Comparison of ENCODE assay signal across 8 cellular contexts in the genomic region with DNA sequence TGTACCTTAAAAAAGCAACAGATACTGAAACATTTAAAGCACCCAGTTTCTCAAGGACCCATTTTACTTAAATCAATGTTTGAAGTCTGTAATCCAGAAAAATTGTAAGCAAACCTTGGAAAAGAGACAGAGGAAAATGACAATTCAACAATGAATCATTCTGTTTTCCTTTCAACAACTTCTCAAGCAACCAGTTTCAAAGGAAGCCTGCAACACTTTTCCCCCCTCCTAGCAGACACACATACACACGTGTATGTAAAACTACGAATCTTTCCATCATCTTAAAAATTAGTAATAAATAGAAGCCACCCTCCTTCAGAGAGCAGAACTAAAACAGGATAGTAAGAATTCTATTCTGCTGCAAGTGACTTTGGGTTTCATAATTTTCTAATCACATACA. TPM values are rescaled to one million over a fixed set of nuclear protein-coding genes. Genes with fewer than 3 reads are reported as not detected.
DNase-seq lines count a peak whose midpoint lies in the region; ATAC-seq and TF ChIP-seq lines count a peak whose summit lies in the region.

No MANE protein-coding gene starts in this region.

- RAD21 ChIA-PET in HCT116 (lab: Charles Lee; ENCODE audit: low non-redundant PET in 1 of 2, low total read pairs in 2 of 2, uncharacterized antibody in 2 of 2, unreplicated experiment in 2 of 2): interaction anchor here in 1 of 2 experiments (1.8 kb wide), 1 partner anchor 33 kb away, joined by 8 read pairs; no protein-coding TSS in a partner anchor

- H3K9me2 ChIP-seq in HCT116 (ENCODE audit: insufficient read depth): no peaks in the 10 kb centered on the region

- H3K4me2 ChIP-seq in HCT116 (ENCODE audit: low read length): peak overlapping the region; percentile 93

- TF ChIP-seq RAD21 in HCT116 (IDR thresholded peaks at IDR 0.05; ENCODE audit: low read depth): no peak

- peaks cover 11 to 33% of the 10 kb centered on the region in 2 experiments; a peak in 3 of 4 replicates for H3K4me1 ChIP-seq in HCT116 (ENCODE audit: control insufficient read depth in 1 of 2, insufficient read depth in 2 of 2, low read length in 2 of 2)
- H3K4me1 ChIP-seq in adrenal gland (replicated peaks in 1 of 2): peaks cover 39 to 46% of the 10 kb centered on the region in 2 donors
- H3K4me1 ChIP-seq in suprapubic skin: peaks cover 40% of the 10 kb centered on the region

- H3K4me3 ChIP-seq in AG04450 (ENCODE audit: low read depth, low read length) (peak overlapping the region; percentile 85), HCT116 (replicated peaks in 1 of 2; ENCODE audit: low read depth in 1 of 2, low read length in 2 of 2) (peak overlapping the region; percentile 83 to 84), adrenal gland (peak overlapping the region in 2 of 4 donors; percentile 68 to 91), kidney epithelial cell (ENCODE audit: low read depth, low read length) (peak overlapping the region; percentile 89), suprapubic skin (peak overlapping the region; percentile 80)

- peak overlapping the region; percentile 91 for H3K9ac ChIP-seq in HCT116 (ENCODE audit: low read length)

- TF ChIP-seq POLR2A in HCT116 (IDR thresholded peaks at IDR 0.05; ENCODE audit: borderline replicate concordance, extremely low read depth, insufficient read depth, insufficient read length) (no peak), adrenal gland (IDR thresholded peaks at IDR 0.05) (no peak), suprapubic skin (IDR thresholded peaks at IDR 0.05) (no peak)

- TF ChIP-seq CTCF in AG04450 (IDR thresholded peaks at IDR 0.05; ENCODE audit: low read depth, low read length) (no peak), HCT116 (IDR thresholded peaks at IDR 0.05 in 2 of 3, conservative IDR thresholded peaks at IDR 0.05 in 1 of 3; ENCODE audit: borderline replicate concordance in 1 of 3, insufficient read depth in 1 of 3, low read depth in 2 of 3, low read length in 2 of 3) (no peak), adrenal gland (IDR thresholded peaks at IDR 0.05) (no peak), kidney epithelial cell (IDR thresholded peaks at IDR 0.05; ENCODE audit: insufficient read depth, low read length, poor library complexity, severe bottlenecking) (no peak), suprapubic skin (IDR thresholded peaks at IDR 0.05) (no peak)

- H4K20me1 ChIP-seq in HCT116 (ENCODE audit: insufficient read depth): no peaks in the 10 kb centered on the region

- WGBS in adrenal gland, 4 donors: 0 to 4% (median 1%) methylated on average over 2 of the region's 2 CpGs
- 1% methylated on average over 2 of the region's 2 CpGs for WGBS in suprapubic skin

- ATAC-seq in HCT116: no peak
- no peak for ATAC-seq in HG03439 (IDR thresholded peaks at IDR 0.05; ENCODE audit: unreplicated experiment)

- H3K27ac ChIP-seq in AG04450 (ENCODE audit: low read depth, low read length) (no peak overlapping the region), HCT116 (ENCODE audit: low read depth, low read length) (peak overlapping the region; percentile 82; the same call in 1 of the 2 replicates), adrenal gland (peak overlapping the region; percentile 73 to 99 (median 96)), suprapubic skin (peak overlapping the region; percentile 99)

- H3K36me3 ChIP-seq in HCT116 (ENCODE audit: control insufficient read depth in 1 of 2, insufficient read depth in 2 of 2, low read length in 2 of 2) (no peaks in the 10 kb centered on the region), adrenal gland (replicated peaks in 1 of 2) (no peaks in the 10 kb centered on the region), kidney epithelial cell (ENCODE audit: control insufficient read depth, insufficient read depth, low read length) (no peaks in the 10 kb centered on the region), suprapubic skin (no peaks in the 10 kb centered on the region)

- TF ChIP-seq EP300 in suprapubic skin (IDR thresholded peaks at IDR 0.05): no peak

- no peaks in the 10 kb centered on the region for H3K27me3 ChIP-seq in AG04450 (ENCODE audit: control insufficient read depth, insufficient read depth, low read length)
- H3K27me3 ChIP-seq in HCT116 (ENCODE audit: insufficient read depth, low read length): no peaks in the 10 kb centered on the region
- no peaks in the 10 kb centered on the region for H3K27me3 ChIP-seq in adrenal gland
- no peaks in the 10 kb centered on the region for H3K27me3 ChIP-seq in kidney epithelial cell (ENCODE audit: control insufficient read depth, insufficient read depth, low read length)
- H3K27me3 ChIP-seq in suprapubic skin: no peaks in the 10 kb centered on the region

- H2AFZ ChIP-seq in HCT116 (ENCODE audit: low read depth, low read length, poor library complexity, severe bottlenecking): no peak overlapping the region

- peaks cover 57% of the 10 kb centered on the region for H3K79me2 ChIP-seq in HCT116 (ENCODE audit: insufficient read depth, low read length)

- no TSS peak for BruUV-seq in HCT116 (replicated peaks; lab: Mats Ljungman, UMichigan)

- DNase-seq in AG04450 (ENCODE audit: low read depth, low spot score): no peak
- DNase-seq in HCT116 (ENCODE audit: low read depth, low spot score): no peak
- peak in 2 of 7 donors; percentile 11 to 50 for DNase-seq in adrenal gland
- DNase-seq in kidney epithelial cell (ENCODE audit: low read depth): no peak
- DNase-seq in suprapubic skin (ENCODE audit: low spot score in 2 of 2): no peak
- no peak for DNase-seq in H4 (ENCODE audit: low spot score)
- no peak for DNase-seq in NK-92 treated with Interleukin-12 subunit alpha and Interleukin-12 subunit beta, amount 100 ng/mL, for 24 hours (lab: John Stamatoyannopoulos, UW)

- CTCF ChIA-PET in AG04450 (lab: Charles Lee): no interaction called here
- CTCF ChIA-PET in HCT116 (lab: Charles Lee): interaction anchor here (1.9 kb wide), 1 partner anchor 33 kb away, joined by 14 read pairs; no protein-coding TSS in a partner anchor

- intact Hi-C loops in HCT116 (cut with micrococcal nuclease) (no loop called here), adrenal gland (cut with DNase I) (no loop called here)

- POLR2A ChIA-PET in AG04450 (lab: Yijun Ruan, JAX): interaction anchor here (0.6 to 2.0 kb wide), 5 partner anchors 13 to 407 kb away, joined by 3 to 25 read pairs (median 3); no protein-coding TSS in a partner anchor
- POLR2A ChIA-PET in HCT116 (lab: Charles Lee): no interaction called here

- H3K9me3 ChIP-seq in AG04450 (ENCODE audit: control insufficient read depth, insufficient read depth, low read length): no peaks in the 10 kb centered on the region
- no peaks in the 10 kb centered on the region for H3K9me3 ChIP-seq in HCT116 (ENCODE audit: control insufficient read depth in 1 of 2, insufficient read depth in 1 of 2, low read depth in 1 of 2, low read length in 2 of 2)
- no peaks in the 10 kb centered on the region for H3K9me3 ChIP-seq in adrenal gland (replicated peaks in 1 of 3)
- no peaks in the 10 kb centered on the region for H3K9me3 ChIP-seq in suprapubic skin

TF ChIP-seq in HCT116, 20 proteins besides CTCF, POLR2A, EP300 and RAD21:
- no peak for TF ChIP-seq ELF1 (IDR thresholded peaks at IDR 0.05; ENCODE audit: borderline replicate concordance, low read depth)

RNA-seq across cellular contexts. Expression of a gene that starts 1.1 kb away (rescaled TPM):
- 14.3 and 20.6 TPM in 2 replicates for polyA plus RNA-seq in AG04450 (2011; rRNA removed)
- polyA minus RNA-seq in AG04450 (2011; rRNA and poly(A)+ RNA removed): 92.5 and 93.5 TPM in 2 replicates
- total RNA-seq in HCT116 (2021; ENCODE audit: unreplicated experiment): 40.6 TPM
- polyA plus RNA-seq in HCT116 (2012): 17.0 and 18.3 TPM in 2 replicates
- 100 to 1,000 TPM in 3 of 8 donors, 10 to 100 TPM in 5; 49.0 to 146 (median 81.4) TPM for total RNA-seq in adrenal gland
- 10 to 100 TPM; 33.4 to 75.9 (median 41.6) TPM for polyA plus RNA-seq in adrenal gland
- 33.3 and 47.5 TPM in 2 replicates for total RNA-seq in kidney epithelial cell
- total RNA-seq in suprapubic skin: 100 to 1,000 TPM in 2 of 4 donors, 10 to 100 TPM in 2; 43.4 to 113 (median 83.3) TPM
- 14.0 and 19.1 TPM in 2 replicates for total RNA-seq in H4 (2014; rRNA removed; shearing (Covaris generic))
